Comparison of ENCODE assay signal across 24 cellular contexts in the genomic region with DNA sequence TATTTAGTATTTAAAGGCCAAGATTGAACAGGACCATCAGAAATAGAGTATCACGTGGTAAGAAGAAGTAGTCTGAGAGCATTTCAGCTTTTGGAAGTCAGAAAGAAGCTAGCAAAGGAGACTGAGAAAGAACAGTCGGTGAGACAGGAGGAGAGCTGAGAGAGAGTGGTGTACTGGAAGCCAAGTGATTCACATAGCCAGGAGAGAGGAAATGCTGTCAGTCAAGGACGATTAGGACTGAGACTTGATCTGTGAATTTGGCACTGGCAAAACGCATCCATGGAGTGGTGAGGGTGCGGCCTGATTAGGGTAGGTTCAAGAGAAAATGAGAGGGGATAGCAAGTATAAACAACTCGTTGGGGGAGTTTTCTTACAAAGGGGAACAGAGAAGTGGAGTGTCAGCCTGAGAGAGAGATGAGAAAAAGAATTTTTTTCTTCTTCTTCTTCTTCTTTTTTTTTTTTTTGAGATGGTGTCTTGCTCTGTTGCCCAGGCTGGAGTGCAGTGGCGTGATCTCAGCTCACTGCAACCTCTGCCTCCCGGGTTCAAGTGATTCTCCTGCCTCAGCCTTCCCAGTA. TPM values are rescaled to one million over a fixed set of nuclear protein-coding genes. Genes with fewer than 3 reads are reported as not detected.
DNase-seq lines count a peak whose midpoint lies in the region; ATAC-seq and TF ChIP-seq lines count a peak whose summit lies in the region.
"Had no signal": no experiment of that assay in that cellular context is flagged by ENCODE, and none has a peak within 500 bp of the region (broad histone marks: within the 10 kb centered on the region; RNA-seq: fewer than 3 reads in every experiment).

No MANE protein-coding gene starts in this region.

- no peaks in the 10 kb centered on the region for H3K4me1 ChIP-seq in CD4-positive, CD25-positive, alpha-beta regulatory T cell (ENCODE audit: control insufficient read depth, insufficient read depth, low read length, poor library complexity, severe bottlenecking)
- H3K4me1 ChIP-seq: stomach, upper lobe of right lung had no signal

- H3K9me3 ChIP-seq in CD4-positive, CD25-positive, alpha-beta regulatory T cell (ENCODE audit: control insufficient read depth in 2 of 2, low read length in 2 of 2): peaks cover 32 to 35% of the 10 kb centered on the region in 2 experiments
- H3K9me3 ChIP-seq in WERI-Rb-1 (ENCODE audit: severe bottlenecking): peaks cover 15% of the 10 kb centered on the region

- in situ Hi-C loops in GM13977 (cut with MboI; ENCODE audit: low pct_unique_long_range_greater_than_20kb, low sequenced_read_pairs, unreplicated experiment): no loop called here

- peak overlapping the region; percentile 5 for H3K27ac Mint-ChIP-seq in T-helper 2 cell treated with Interferon-gamma antibody and Interleukin-4, amounts not matched to agents 5 μg/mL and 100 μg/mL, for 36 hours
- H3K27ac Mint-ChIP-seq in CD4-positive, CD25-positive, alpha-beta regulatory T cell: peak overlapping the region in 2 of 3 donors; percentile 12 to 83
- H3K27ac Mint-ChIP-seq in activated naive CD4-positive, alpha-beta T cell treated with anti-CD3 and anti-CD28 coated beads, Interleukin-2, amount 50 U/mL, for 72 hours: peak overlapping the region; percentile 21 to 45
- peak overlapping the region in 5 of 6 donors; percentile 21 to 73 (median 61) for H3K27ac Mint-ChIP-seq in naive B cell
- H3K27ac Mint-ChIP-seq: H9 had no signal

- peaks cover 48% of the 10 kb centered on the region for H3K9me3 Mint-ChIP-seq in T-helper 2 cell treated with Interferon-gamma antibody and Interleukin-4, amounts not matched to agents 5 μg/mL and 100 μg/mL, for 36 hours
- H3K9me3 Mint-ChIP-seq in CD4-positive, CD25-positive, alpha-beta regulatory T cell: peaks cover 0 to 32% (median 20%) of the 10 kb centered on the region in 7 donors
- H3K9me3 Mint-ChIP-seq in activated naive CD4-positive, alpha-beta T cell treated with anti-CD3 and anti-CD28 coated beads, Interleukin-2, amount 50 U/mL, for 72 hours: peaks cover 18 to 41% of the 10 kb centered on the region in 2 donors
- H3K9me3 Mint-ChIP-seq in naive B cell: peaks cover 8 to 36% (median 26%) of the 10 kb centered on the region in 7 donors

- TF ChIP-seq CTCF in GM13977 (IDR thresholded peaks at IDR 0.05; ENCODE audit: extremely low read depth, insufficient read depth, missing control alignments) (no peak), WERI-Rb-1 (IDR thresholded peaks at IDR 0.05; ENCODE audit: low read depth, low read length) (no peak)

- no peaks in the 10 kb centered on the region for H3K27me3 ChIP-seq in CD4-positive, CD25-positive, alpha-beta regulatory T cell (ENCODE audit: control insufficient read depth, insufficient read depth, low read length)
- no peaks in the 10 kb centered on the region for H3K27me3 ChIP-seq in WERI-Rb-1 (ENCODE audit: insufficient read depth, low read depth, severe bottlenecking)
- H3K27me3 ChIP-seq: stomach, upper lobe of right lung had no signal

- no peak for ATAC-seq in CD4-positive, CD25-positive, alpha-beta regulatory T cell (ENCODE audit: low read depth in 2 of 2)
- no peak for ATAC-seq in activated naive CD4-positive, alpha-beta T cell treated with anti-CD3 and anti-CD28 coated beads, Interleukin-2, amount 50 U/mL, for 72 hours
- peak in 1 of 2 donors; percentile 40 for ATAC-seq in naive B cell (ENCODE audit: low read depth in 2 of 2)
- ATAC-seq: upper lobe of right lung had no signal

- H3K27ac ChIP-seq in CD4-positive, CD25-positive, alpha-beta regulatory T cell (ENCODE audit: insufficient read depth, low read length, poor library complexity, severe bottlenecking): no peak overlapping the region
- H3K27ac ChIP-seq in WERI-Rb-1: no peak overlapping the region
- H3K27ac ChIP-seq: coronary artery, stomach, upper lobe of right lung had no signal

- H3K36me3 Mint-ChIP-seq in T-helper 2 cell treated with Interferon-gamma antibody and Interleukin-4, amounts not matched to agents 5 μg/mL and 100 μg/mL, for 36 hours (ENCODE audit: low read depth): peaks cover 84% of the 10 kb centered on the region
- H3K36me3 Mint-ChIP-seq in CD4-positive, CD25-positive, alpha-beta regulatory T cell: peaks cover 77% of the 10 kb centered on the region
- peaks cover 64 to 86% of the 10 kb centered on the region in 2 donors for H3K36me3 Mint-ChIP-seq in activated naive CD4-positive, alpha-beta T cell treated with anti-CD3 and anti-CD28 coated beads, Interleukin-2, amount 50 U/mL, for 72 hours
- H3K36me3 Mint-ChIP-seq in naive B cell: peaks cover 70 to 80% of the 10 kb centered on the region in 2 donors

- no peak for DNase-seq in T-helper 2 cell treated with Interferon-gamma antibody and Interleukin-4, amounts not matched to agents 5 μg/mL and 100 μg/mL, for 36 hours (ENCODE audit: low spot score)
- no peak for DNase-seq in T-helper 2 cell
- DNase-seq in CD4-positive, CD25-positive, alpha-beta regulatory T cell: no peak
- no peak for DNase-seq in activated naive CD4-positive, alpha-beta T cell treated with anti-CD3 and anti-CD28 coated beads, Interleukin-2, amount 50 U/mL, for 72 hours (ENCODE audit: low spot score in 2 of 2)
- no peak for DNase-seq in naive B cell
- no peak for DNase-seq in GM13977 (ENCODE audit: low spot score)
- DNase-seq in D341Med (ENCODE audit: low spot score): no peak
- no peak for DNase-seq in WERI-Rb-1
- DNase-seq: 8988T; activated CD4-positive, alpha-beta T cell treated with anti-CD3 and anti-CD28 coated beads for 1 hour; anterior cingulate cortex; DMS79; H9; KBM-7; NCI-H1092; NCI-H2081 treated with DMSO at 0.1 percent for 48 hours; NCI-H526 treated with DMSO at 0.1 percent for 48 hours; SHP77 treated with DMSO at 0.1 percent for 48 hours; stimulated activated CD4-positive, alpha-beta T cell treated with anti-CD3 and anti-CD28 coated beads, Interleukin-15, amount 100 ng/mL, for 24 hours; stomach; T-helper 9 cell; upper lobe of right lung had no signal

- H3K36me3 ChIP-seq in CD4-positive, CD25-positive, alpha-beta regulatory T cell (ENCODE audit: control insufficient read depth, insufficient read depth, low read length): peaks cover 97% of the 10 kb centered on the region
- H3K36me3 ChIP-seq in WERI-Rb-1: peaks cover 97% of the 10 kb centered on the region

- no peak overlapping the region for H3K4me3 Mint-ChIP-seq in T-helper 2 cell treated with Interferon-gamma antibody and Interleukin-4, amounts not matched to agents 5 μg/mL and 100 μg/mL, for 36 hours
- H3K4me3 Mint-ChIP-seq in CD4-positive, CD25-positive, alpha-beta regulatory T cell: peak overlapping the region in 1 of 4 donors; percentile 58
- peak overlapping the region in 1 of 8 donors; percentile 25 for H3K4me3 Mint-ChIP-seq in naive B cell
- H3K4me3 Mint-ChIP-seq: H9 had no signal

- H3K4me1 Mint-ChIP-seq in T-helper 2 cell treated with Interferon-gamma antibody and Interleukin-4, amounts not matched to agents 5 μg/mL and 100 μg/mL, for 36 hours (ENCODE audit: low read depth): peaks cover 6% of the 10 kb centered on the region
- peaks cover 5 to 25% (median 13%) of the 10 kb centered on the region in 4 donors for H3K4me1 Mint-ChIP-seq in CD4-positive, CD25-positive, alpha-beta regulatory T cell
- peaks cover 5 to 18% (median 6%) of the 10 kb centered on the region in 3 donors for H3K4me1 Mint-ChIP-seq in naive B cell
- H3K4me1 Mint-ChIP-seq: H9 had no signal

- no peaks in the 10 kb centered on the region for H3K27me3 Mint-ChIP-seq in T-helper 2 cell treated with Interferon-gamma antibody and Interleukin-4, amounts not matched to agents 5 μg/mL and 100 μg/mL, for 36 hours (ENCODE audit: low read depth)
- no peaks in the 10 kb centered on the region for H3K27me3 Mint-ChIP-seq in CD4-positive, CD25-positive, alpha-beta regulatory T cell
- H3K27me3 Mint-ChIP-seq in naive B cell: no peaks in the 10 kb centered on the region

- no peak overlapping the region for H3K4me3 ChIP-seq in CD4-positive, CD25-positive, alpha-beta regulatory T cell (ENCODE audit: low read depth, low read length)
- no peak overlapping the region for H3K4me3 ChIP-seq in WERI-Rb-1 (ENCODE audit: low read depth, low read length)
- H3K4me3 ChIP-seq: coronary artery, lung, stomach, upper lobe of right lung had no signal

RNA-seq across cellular contexts. Expression of gene CHD2, which starts 44.9 kb away (rescaled TPM):
- 579 TPM for total RNA-seq in CD4-positive, CD25-positive, alpha-beta regulatory T cell
- polyA plus RNA-seq in CD4-positive, CD25-positive, alpha-beta regulatory T cell: 10 to 100 TPM; 44.3 to 52.1 (median 48.6) TPM
- total RNA-seq in activated naive CD4-positive, alpha-beta T cell treated with anti-CD3 and anti-CD28 coated beads, Interleukin-2, amount 50 U/mL, for 72 hours: 100 to 1,000 TPM; 187 to 214 TPM
- 100 to 1,000 TPM in 1 of 6 donors, 10 to 100 TPM in 5; 41.6 to 134 (median 85.2) TPM for polyA plus RNA-seq in naive B cell (ENCODE audit: low read depth in 6 of 6)

Comparison
In these comparisons a context has a peak if more than half of its experiments do, and no peak if none do; other contexts are left out.
1. H3K27ac Mint-ChIP-seq: peak in every context shown above with its lines; median percentile 61 in naive B cell; 48 in CD4-positive, CD25-positive, alpha-beta regulatory T cell; 33 in activated naive CD4-positive, alpha-beta T cell treated with anti-CD3 and anti-CD28 coated beads, Interleukin-2, amount 50 U/mL, for 72 hours; 5 in T-helper 2 cell treated with Interferon-gamma antibody and Interleukin-4, amounts not matched to agents 5 μg/mL and 100 μg/mL, for 36 hours.